In the genomic region with DNA sequence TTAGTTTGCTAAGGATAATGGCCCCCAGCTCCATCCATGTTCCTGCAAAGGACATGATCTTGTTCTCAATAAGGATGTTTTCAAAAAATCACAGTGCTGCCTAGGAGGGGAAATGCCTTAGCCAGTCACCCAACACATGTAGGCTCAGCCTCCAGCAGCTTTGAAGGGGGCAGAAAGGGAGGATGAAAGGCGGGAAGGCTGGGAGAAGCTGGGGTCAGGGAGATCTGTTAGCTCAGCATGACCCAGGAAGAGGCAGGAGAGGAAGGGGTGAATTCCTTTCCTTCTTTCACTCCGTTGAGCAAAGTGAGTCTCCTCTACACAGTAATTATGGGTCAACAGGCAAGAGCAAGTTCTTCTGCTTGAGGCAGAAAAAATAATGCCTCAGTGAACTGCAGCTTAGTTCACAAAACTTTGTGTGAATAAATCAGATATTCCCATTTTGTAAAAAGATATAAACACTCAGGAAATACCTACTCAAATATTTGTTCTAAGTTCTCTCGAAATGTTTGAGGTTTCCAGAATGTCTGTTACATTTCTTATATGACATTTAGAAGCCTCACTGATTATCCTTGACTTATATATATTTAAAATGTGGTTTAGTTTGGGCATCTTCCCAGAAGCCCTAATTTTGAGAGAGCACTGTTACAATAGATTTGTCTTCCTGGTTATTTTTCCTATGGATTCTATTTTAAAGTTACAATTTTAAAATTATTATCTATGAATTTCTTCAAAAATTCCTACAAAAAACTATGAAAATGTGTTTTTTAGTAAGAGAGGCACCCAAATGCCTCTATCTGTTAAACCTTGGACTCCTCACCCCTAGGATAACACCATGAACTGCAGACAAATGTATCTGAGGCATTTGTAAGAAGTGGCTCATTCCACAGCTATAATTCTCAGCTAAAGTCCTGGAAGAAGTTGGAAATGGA, we compare ENCODE assay signal across 16 cellular contexts.
DNase-seq lines count a peak whose midpoint lies in the region; ATAC-seq and TF ChIP-seq lines count a peak whose summit lies in the region.
"Had no signal": no experiment of that assay in that cellular context is flagged by ENCODE, and none has a peak within 500 bp of the region (broad histone marks: within the 10 kb centered on the region; RNA-seq: fewer than 3 reads in every experiment).

No MANE protein-coding gene starts in this region.

- no peak for ATAC-seq in left lung
- ATAC-seq: GM12878 had no signal

- peaks cover 9% of the 10 kb centered on the region for H3K4me1 Mint-ChIP-seq in progenitor cell of endocrine pancreas (ENCODE audit: low read depth)
- H3K4me1 Mint-ChIP-seq in CD14-positive monocyte = no peaks in the 10 kb centered on the region

- no peaks in the 10 kb centered on the region for H3K36me3 Mint-ChIP-seq in progenitor cell of endocrine pancreas (ENCODE audit: insufficient read depth)
- no peaks in the 10 kb centered on the region for H3K36me3 Mint-ChIP-seq in CD14-positive monocyte

- peaks cover 2% of the 10 kb centered on the region for H3K79me1 ChIP-seq in mesenchymal stem cell (replicated peaks; ENCODE audit: low read length, poor library complexity, severe bottlenecking)

- no peak overlapping the region for H4K91ac ChIP-seq in mesenchymal stem cell (ENCODE audit: low read length)

- H3K27ac Mint-ChIP-seq in progenitor cell of endocrine pancreas = peak overlapping the region; percentile 7
- no peak overlapping the region for H3K27ac Mint-ChIP-seq in CD14-positive monocyte

- no peaks in the 10 kb centered on the region for H3K9me3 ChIP-seq in mesenchymal stem cell (ENCODE audit: control insufficient read depth, low read length)
- H3K9me3 ChIP-seq in left lung = no peaks in the 10 kb centered on the region
- H3K9me3 ChIP-seq: Caco-2 had no signal

- H2AFZ ChIP-seq in mesenchymal stem cell (ENCODE audit: low read depth, low read length) = no peak overlapping the region

- H2BK12ac ChIP-seq in mesenchymal stem cell (ENCODE audit: low read length in 2 of 2) = peak overlapping the region in 1 of 2 experiments; percentile 85

- H3K4me3 Mint-ChIP-seq in progenitor cell of endocrine pancreas (ENCODE audit: low read depth) (no peak overlapping the region), CD14-positive monocyte (no peak overlapping the region)

- no peak overlapping the region for H3K14ac ChIP-seq in mesenchymal stem cell (ENCODE audit: low read length in 2 of 2)

- no peak overlapping the region for H3K4me2 ChIP-seq in mesenchymal stem cell (ENCODE audit: low read length, poor library complexity, severe bottlenecking)

- peak overlapping the region; percentile 26 to 27 for H3K4ac ChIP-seq in mesenchymal stem cell (ENCODE audit: low read depth in 1 of 2, low read length in 2 of 2)

- peak overlapping the region; percentile 5 for H3K27ac ChIP-seq in mesenchymal stem cell (ENCODE audit: low read length, poor library complexity, severe bottlenecking)
- no peak overlapping the region for H3K27ac ChIP-seq in left lung
- H3K27ac ChIP-seq: C4-2B had no signal

- peak overlapping the region; percentile 65 for H2BK120ac ChIP-seq in mesenchymal stem cell (ENCODE audit: low read depth, low read length)

- no CpG with 5 or more reads among the region's 3 CpGs for WGBS in mesenchymal stem cell

- peaks cover 0 to 42% of the 10 kb centered on the region in 2 experiments for H3K27me3 ChIP-seq in mesenchymal stem cell (ENCODE audit: control insufficient read depth in 1 of 2, insufficient read depth in 1 of 2, low read length in 2 of 2)
- H3K27me3 ChIP-seq in left lung = peaks cover 0 to 29% of the 10 kb centered on the region in 2 donors

- H3K27me3 Mint-ChIP-seq in progenitor cell of endocrine pancreas = peaks cover 6% of the 10 kb centered on the region
- H3K27me3 Mint-ChIP-seq in CD14-positive monocyte (ENCODE audit: low read depth in 3 of 3) = peaks cover 1 to 6% (median 6%) of the 10 kb centered on the region in 3 donors

- no peak for TF ChIP-seq CTCF in choroid plexus epithelial cell (conservative IDR thresholded peaks at IDR 0.05; ENCODE audit: low read depth, low read length)
- no peak for TF ChIP-seq CTCF in progenitor cell of endocrine pancreas (IDR thresholded peaks at IDR 0.05; ENCODE audit: unreplicated experiment)
- TF ChIP-seq CTCF in CD14-positive monocyte (IDR thresholded peaks at IDR 0.05) = no peak
- no peak for TF ChIP-seq CTCF in left lung (IDR thresholded peaks at IDR 0.05)

- H3K36me3 ChIP-seq in mesenchymal stem cell (ENCODE audit: control insufficient read depth in 1 of 2, insufficient read depth in 2 of 2, low read depth in 1 of 2, low read length in 2 of 2) (no peaks in the 10 kb centered on the region), left lung (no peaks in the 10 kb centered on the region)

- H2AK5ac ChIP-seq in mesenchymal stem cell (ENCODE audit: low read length, severe bottlenecking) = no peak overlapping the region

- intact Hi-C loops in cardiac septum (cut with DNase I) (no loop called here), CD14-positive monocyte (cut with micrococcal nuclease) (no loop called here), left lung (cut with DNase I) (no loop called here)

- no peak overlapping the region for H3K23ac ChIP-seq in mesenchymal stem cell (ENCODE audit: low read length in 2 of 2)

- H3K4me3 ChIP-seq in choroid plexus epithelial cell (ENCODE audit: low read depth, low read length) (no peak overlapping the region), mesenchymal stem cell (ENCODE audit: insufficient read depth in 1 of 2, low read depth in 1 of 2, low read length in 2 of 2) (no peak overlapping the region), left lung (no peak overlapping the region)
- H3K4me3 ChIP-seq: GM12878 had no signal

- H3K9me3 Mint-ChIP-seq in progenitor cell of endocrine pancreas (ENCODE audit: low read depth) (peaks cover 4% of the 10 kb centered on the region), CD14-positive monocyte (peaks cover 0 to 10% (median 7%) of the 10 kb centered on the region in 7 donors)

- H4K8ac ChIP-seq in mesenchymal stem cell (ENCODE audit: low read length) = peak overlapping the region; percentile 90

- peak overlapping the region in 1 of 2 experiments; percentile 78 for H3K18ac ChIP-seq in mesenchymal stem cell (ENCODE audit: low read depth in 1 of 2, low read length in 2 of 2)

- no peak overlapping the region for H2BK15ac ChIP-seq in mesenchymal stem cell (ENCODE audit: low read depth, poor library complexity, severe bottlenecking)

- H2BK5ac ChIP-seq in mesenchymal stem cell (ENCODE audit: low read depth, low read length, poor library complexity, severe bottlenecking) = peak overlapping the region; percentile 5

- peaks cover 4% of the 10 kb centered on the region for H3K4me1 ChIP-seq in mesenchymal stem cell (ENCODE audit: control insufficient read depth, insufficient read depth, low read depth, low read length)
- no peaks in the 10 kb centered on the region for H3K4me1 ChIP-seq in left lung
- H3K4me1 ChIP-seq: Caco-2 had no signal

- H3K9ac ChIP-seq in mesenchymal stem cell (ENCODE audit: low read length) = no peak overlapping the region

- DNase-seq in HT-29 (ENCODE audit: low spot score) = peak; percentile 24
- peak; percentile 28 for DNase-seq in choroid plexus epithelial cell (ENCODE audit: low read depth)
- peak; percentile 40 for DNase-seq in mesenchymal stem cell
- DNase-seq in progenitor cell of endocrine pancreas (ENCODE audit: low spot score, unreplicated experiment) = no peak
- DNase-seq in KG1 (lab: John Stamatoyannopoulos, UW) = no peak
- DNase-seq in cardiac septum (ENCODE audit: low spot score) = no peak
- DNase-seq in CD14-positive monocyte (ENCODE audit: low spot score) = no peak
- no peak for DNase-seq in left lung
- DNase-seq: Caco-2, DMS53, HCEC 1CT, NCI-H146, NCI-H2081 treated with DMSO at 0.1 percent for 48 hours, NCI-H524 had no signal

Comparison
In these comparisons a context has a peak if more than half of its experiments do, and no peak if none do; other contexts are left out.
1. DNase-seq: peak in HT-29 (single experiment), choroid plexus epithelial cell (single experiment) and mesenchymal stem cell (single experiment); none in progenitor cell of endocrine pancreas (single experiment), KG1 (single experiment), cardiac septum (single experiment), CD14-positive monocyte (single experiment) and left lung (0 of 2).